18 cellular contexts compared by ENCODE assay signal in genomic region chr9:89991204-89991790, GRCh38.
"Had no signal": no experiment of that assay in that cellular context is flagged by ENCODE, and none has a peak within 500 bp of the region (broad histone marks: within the 10 kb centered on the region; RNA-seq: fewer than 3 reads in every experiment).

No MANE protein-coding gene starts in this region.

- H3K9me3 ChIP-seq: heart right ventricle, left ventricle myocardium inferior, ovary, upper lobe of right lung had no signal

- DNase-seq: activated CD4-positive, alpha-beta T cell treated with anti-CD3 and anti-CD28 coated beads, Interleukin-2, amount 50 U/mL, for 4 hours; activated CD4-positive, CD25-positive, alpha-beta regulatory T cell treated with anti-CD3 and anti-CD28 coated beads, Interleukin-2, amount 50 U/mL, for 72 hours; activated CD8-positive, alpha-beta memory T cell treated with anti-CD3 and anti-CD28 coated beads, Interleukin-2, amount 10 ng/mL, durations not matched to agents 7 days and 5 days; activated effector memory CD4-positive, alpha-beta T cell treated with anti-CD3 and anti-CD28 coated beads, Interleukin-2, amount 50 U/mL, for 16 hours; activated T-cell treated with anti-CD3 and anti-CD28 coated beads, Interleukin-2, amount 50 U/mL, for 4 hours; amygdala; brain microvascular endothelial cell; heart right ventricle; islet precursor cell; left ventricle myocardium inferior; mesendoderm; ovary; stimulated activated CD4-positive, alpha-beta T cell treated with anti-CD3 and anti-CD28 coated beads, Interleukin-12 subunit alpha, Interleukin-12 subunit beta, amount 100 ng/mL, for 4 hours; stimulated activated naive CD4-positive, alpha-beta T cell treated with Interleukin-2 at 50 U/mL for 16 hours; upper lobe of right lung had no signal

- ATAC-seq: activated CD8-positive, alpha-beta memory T cell treated with anti-CD3 and anti-CD28 coated beads, Interleukin-2, amount 10 ng/mL, durations not matched to agents 7 days and 5 days; activated naive CD4-positive, alpha-beta T cell treated with anti-CD3 and anti-CD28 coated beads, Interleukin-2, amount 50 U/mL, for 72 hours; activated T-cell treated with anti-CD3 and anti-CD28 coated beads, Interleukin-2, amount 50 U/mL, for 4 hours; heart right ventricle; upper lobe of right lung had no signal

- H3K27ac ChIP-seq: brain microvascular endothelial cell, upper lobe of right lung had no signal

- H3K36me3 ChIP-seq: brain microvascular endothelial cell, heart right ventricle, left ventricle myocardium inferior, ovary, upper lobe of right lung had no signal

- H3K4me3 ChIP-seq: dorsolateral prefrontal cortex, heart right ventricle, left ventricle myocardium inferior, ovary, upper lobe of right lung had no signal

- FAIRE-seq: frontal cortex had no signal

- H3K27me3 ChIP-seq: dorsolateral prefrontal cortex, heart right ventricle, ovary, upper lobe of right lung had no signal
